Comparison of ENCODE assay signal across 1 cellular context in the genomic region with DNA sequence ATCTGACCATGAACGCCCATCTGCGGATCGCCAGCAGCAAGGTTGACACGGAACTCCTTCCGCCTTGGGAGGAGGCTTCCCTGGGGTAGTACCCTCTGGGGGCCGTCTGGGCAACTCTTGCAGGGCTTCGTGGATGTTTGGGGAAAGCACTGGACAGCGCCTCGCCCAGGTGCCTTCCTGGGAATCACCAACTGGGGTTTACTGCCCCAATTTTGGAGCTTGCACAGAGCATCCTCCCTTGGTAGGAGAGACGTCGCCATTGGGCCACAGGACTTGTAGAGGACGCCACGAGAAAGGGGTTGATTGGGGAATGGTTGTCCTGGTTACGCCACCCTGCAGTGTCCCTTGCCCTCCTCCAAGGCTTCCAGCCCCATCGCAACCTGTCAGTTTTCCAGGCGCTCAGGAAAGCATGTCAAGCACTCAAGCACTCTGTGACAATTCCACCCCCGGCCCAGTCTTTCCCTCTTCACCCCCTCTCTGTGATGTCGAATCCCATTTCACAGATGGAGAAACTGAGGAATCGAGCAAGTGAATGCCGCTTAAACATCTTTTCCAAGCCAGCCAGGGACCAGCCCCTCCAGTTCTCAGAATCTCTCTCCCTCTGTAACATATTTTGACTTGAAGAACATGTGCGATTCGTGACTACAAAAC.
TF ChIP-seq lines count a peak whose summit lies in the region.

No MANE protein-coding gene starts in this region.

TF ChIP-seq in GM23338, 12 proteins besides CTCF, POLR2A, EP300 and RAD21 (continued from another document):
- TF ChIP-seq, protein P1, sequence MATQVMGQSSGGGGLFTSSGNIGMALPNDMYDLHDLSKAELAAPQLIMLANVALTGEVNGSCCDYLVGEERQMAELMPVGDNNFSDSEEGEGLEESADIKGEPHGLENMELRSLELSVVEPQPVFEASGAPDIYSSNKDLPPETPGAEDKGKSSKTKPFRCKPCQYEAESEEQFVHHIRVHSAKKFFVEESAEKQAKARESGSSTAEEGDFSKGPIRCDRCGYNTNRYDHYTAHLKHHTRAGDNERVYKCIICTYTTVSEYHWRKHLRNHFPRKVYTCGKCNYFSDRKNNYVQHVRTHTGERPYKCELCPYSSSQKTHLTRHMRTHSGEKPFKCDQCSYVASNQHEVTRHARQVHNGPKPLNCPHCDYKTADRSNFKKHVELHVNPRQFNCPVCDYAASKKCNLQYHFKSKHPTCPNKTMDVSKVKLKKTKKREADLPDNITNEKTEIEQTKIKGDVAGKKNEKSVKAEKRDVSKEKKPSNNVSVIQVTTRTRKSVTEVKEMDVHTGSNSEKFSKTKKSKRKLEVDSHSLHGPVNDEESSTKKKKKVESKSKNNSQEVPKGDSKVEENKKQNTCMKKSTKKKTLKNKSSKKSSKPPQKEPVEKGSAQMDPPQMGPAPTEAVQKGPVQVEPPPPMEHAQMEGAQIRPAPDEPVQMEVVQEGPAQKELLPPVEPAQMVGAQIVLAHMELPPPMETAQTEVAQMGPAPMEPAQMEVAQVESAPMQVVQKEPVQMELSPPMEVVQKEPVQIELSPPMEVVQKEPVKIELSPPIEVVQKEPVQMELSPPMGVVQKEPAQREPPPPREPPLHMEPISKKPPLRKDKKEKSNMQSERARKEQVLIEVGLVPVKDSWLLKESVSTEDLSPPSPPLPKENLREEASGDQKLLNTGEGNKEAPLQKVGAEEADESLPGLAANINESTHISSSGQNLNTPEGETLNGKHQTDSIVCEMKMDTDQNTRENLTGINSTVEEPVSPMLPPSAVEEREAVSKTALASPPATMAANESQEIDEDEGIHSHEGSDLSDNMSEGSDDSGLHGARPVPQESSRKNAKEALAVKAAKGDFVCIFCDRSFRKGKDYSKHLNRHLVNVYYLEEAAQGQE (IDR thresholded peaks at IDR 0.05; ENCODE audit: unreplicated experiment) = no peak
